Comparison of ENCODE assay signal across 17 cellular contexts in the genomic region with DNA sequence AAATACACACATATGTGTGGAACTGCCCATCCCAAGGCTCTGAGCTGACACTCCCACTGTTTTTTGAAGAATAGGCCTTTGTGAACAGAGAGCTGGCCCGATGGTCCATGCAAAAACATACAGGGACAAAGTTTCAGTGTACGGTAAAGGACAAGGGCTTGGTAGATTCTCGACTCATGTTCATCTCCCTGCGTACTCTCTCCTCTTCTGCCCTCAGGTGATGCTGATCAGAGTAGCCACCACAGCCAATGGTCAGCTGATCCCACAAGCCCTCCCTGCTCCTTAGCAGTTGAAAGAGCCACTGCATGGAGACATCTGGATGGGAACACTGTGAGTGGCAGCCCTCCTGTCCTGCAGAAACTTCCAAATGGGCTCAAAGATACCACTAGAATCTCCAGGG. TPM values are rescaled to one million over a fixed set of nuclear protein-coding genes. Genes with fewer than 3 reads are reported as not detected.
DNase-seq lines count a peak whose midpoint lies in the region; FAIRE-seq and TF ChIP-seq lines count a peak whose summit lies in the region.
"Had no signal": no experiment of that assay in that cellular context is flagged by ENCODE, and none has a peak within 500 bp of the region (broad histone marks: within the 10 kb centered on the region; RNA-seq: fewer than 3 reads in every experiment).

No MANE protein-coding gene starts in this region.

- H3K27me3 ChIP-seq in H9 (ENCODE audit: insufficient read depth, low read length), result no peaks in the 10 kb centered on the region
- H3K27me3 ChIP-seq in skeletal muscle tissue (ENCODE audit: control insufficient read depth in 3 of 3, insufficient read depth in 3 of 3, low read length in 3 of 3), result no peaks in the 10 kb centered on the region
- peaks cover 17% of the 10 kb centered on the region for H3K27me3 ChIP-seq in A673 (replicated peaks; ENCODE audit: insufficient read depth, low read depth, low read length, poor library complexity)
- H3K27me3 ChIP-seq: BLaER1 had no signal

- WGBS in H9 (ENCODE audit: extremely low coverage, insufficient read length, low lambda C conversion rate), result no CpG with 5 or more reads among the region's 4 CpGs

- H3K79me1 ChIP-seq in H9 (ENCODE audit: insufficient read depth, low read depth, low read length, poor library complexity, severe bottlenecking), result no peaks in the 10 kb centered on the region

- H3K79me2 ChIP-seq in H9 (ENCODE audit: insufficient read depth, low read length), result no peaks in the 10 kb centered on the region

- no peak overlapping the region for H4K5ac ChIP-seq in H9 (ENCODE audit: insufficient read length, low read depth, low read length)

- no peak overlapping the region for H3K4me2 ChIP-seq in H9 (ENCODE audit: insufficient read depth, insufficient read length, low read length)
- H3K4me2 ChIP-seq: BLaER1 had no signal

- H3T11ph ChIP-seq in H9 (ENCODE audit: low read length), result no peak overlapping the region

- no peaks in the 10 kb centered on the region for H3K23me2 ChIP-seq in H9 (ENCODE audit: insufficient read length, low read depth, low read length, poor library complexity, severe bottlenecking)

- CTCF ChIA-PET in activated CD4-positive, alpha-beta T cell treated with anti-CD3 and anti-CD28 coated beads, Interleukin-2, amount 10 ng/mL, durations not matched to agents 7 days and 5 days (lab: Charles Lee), result no interaction called here
- CTCF ChIA-PET in A673 (lab: Charles Lee), result no interaction called here

- TF ChIP-seq CTCF in H9 (conservative IDR thresholded peaks at IDR 0.05) (no peak), A673 (conservative IDR thresholded peaks at IDR 0.05; ENCODE audit: low read depth, low read length) (no peak), D721Med (IDR thresholded peaks at IDR 0.05; ENCODE audit: insufficient read depth, missing control alignments) (no peak)

- H3K14ac ChIP-seq in H9 (ENCODE audit: insufficient read depth, low read length), result no peak overlapping the region

- no peaks in the 10 kb centered on the region for H3K4me1 ChIP-seq in H9 (ENCODE audit: insufficient read depth, low read length)
- peaks cover 67 to 84% (median 79%) of the 10 kb centered on the region in 3 donors for H3K4me1 ChIP-seq in skeletal muscle tissue (ENCODE audit: control insufficient read depth in 3 of 3, insufficient read depth in 3 of 3, low read length in 3 of 3)
- H3K4me1 ChIP-seq in A673 (ENCODE audit: insufficient read depth, low read length, poor library complexity, severe bottlenecking), result no peaks in the 10 kb centered on the region
- H3K4me1 ChIP-seq: Caco-2 had no signal

- BruUV-seq in A673 (replicated peaks; lab: Mats Ljungman, UMichigan), result no TSS peak

- H3K9me3 ChIP-seq in H9 (ENCODE audit: control insufficient read depth, low read depth, low read length), result no peaks in the 10 kb centered on the region
- H3K9me3 ChIP-seq in skeletal muscle tissue (ENCODE audit: control insufficient read depth in 3 of 3, low read length in 3 of 3), result no peaks in the 10 kb centered on the region
- no peaks in the 10 kb centered on the region for H3K9me3 ChIP-seq in A673 (ENCODE audit: low read depth, low read length, poor library complexity, severe bottlenecking)
- H3K9me3 ChIP-seq: BLaER1, Caco-2 had no signal

- H2AK5ac ChIP-seq in H9 (ENCODE audit: insufficient read length, low read length), result no peak overlapping the region

- H2BK20ac ChIP-seq in H9 (ENCODE audit: low read depth, low read length, poor library complexity, severe bottlenecking), result no peak overlapping the region

- no peak overlapping the region for H4K8ac ChIP-seq in H9 (replicated peaks; ENCODE audit: insufficient read length, low read depth, low read length)

- H3K27me3 Mint-ChIP-seq in activated CD4-positive, alpha-beta T cell treated with anti-CD3 and anti-CD28 coated beads, Interleukin-2, amount 10 ng/mL, durations not matched to agents 7 days and 5 days, result peaks cover 2% of the 10 kb centered on the region
- H3K27me3 Mint-ChIP-seq in H9 (ENCODE audit: low read depth) (peaks cover 4% of the 10 kb centered on the region), immature natural killer cell (ENCODE audit: low read depth in 3 of 3) (peaks cover 2 to 3% (median 2%) of the 10 kb centered on the region in 3 donors)

- H2BK15ac ChIP-seq in H9 (ENCODE audit: low read depth, low read length), result no peak overlapping the region

- no peak overlapping the region for H3K27ac ChIP-seq in H9 (ENCODE audit: insufficient read length, low read depth, low read length)
- peak overlapping the region; percentile 14 for H3K27ac ChIP-seq in skeletal muscle tissue (ENCODE audit: low read depth, low read length)
- no peak overlapping the region for H3K27ac ChIP-seq in A673 (ENCODE audit: low read depth, low read length, poor library complexity, severe bottlenecking)
- H3K27ac ChIP-seq: 22Rv1, BLaER1 had no signal

- no peak overlapping the region for H3K4ac ChIP-seq in H9 (ENCODE audit: low read depth, low read length)

- H3K18ac ChIP-seq in H9 (ENCODE audit: insufficient read length, low read depth, low read length), result no peak overlapping the region

- no peak for FAIRE-seq in D721Med (lab: Jason Lieb, UNC)

- H3K9ac ChIP-seq in H9 (ENCODE audit: extremely low read depth, insufficient read length, low read length), result no peak overlapping the region
- H3K9ac ChIP-seq in skeletal muscle tissue (ENCODE audit: low read depth in 1 of 3, low read length in 3 of 3), result no peak overlapping the region
- H3K9ac ChIP-seq: BLaER1 had no signal

- H3K27ac Mint-ChIP-seq in activated CD4-positive, alpha-beta T cell treated with anti-CD3 and anti-CD28 coated beads, Interleukin-2, amount 10 ng/mL, durations not matched to agents 7 days and 5 days, result peak overlapping the region; percentile 9
- H3K27ac Mint-ChIP-seq in H9 (no peak overlapping the region; a peak in 1 of 7 replicates), immature natural killer cell (peak overlapping the region in 4 of 6 donors; percentile 22 to 73 (median 38))
- H3K27ac Mint-ChIP-seq: CD8-positive, alpha-beta memory T cell had no signal

- intact Hi-C loops in A673 (cut with micrococcal nuclease; ENCODE audit: unreplicated experiment), result no loop called here

- no peak overlapping the region for H2BK5ac ChIP-seq in H9 (ENCODE audit: insufficient read length, low read length)

- no peak overlapping the region for H3K23ac ChIP-seq in H9 (ENCODE audit: insufficient read length, low read depth, low read length)

- no peak overlapping the region for H2BK120ac ChIP-seq in H9 (ENCODE audit: low read depth, low read length, poor library complexity, severe bottlenecking)

- H3K36me3 ChIP-seq in skeletal muscle tissue (ENCODE audit: control insufficient read depth in 3 of 3, insufficient read depth in 3 of 3, low read length in 3 of 3) (no peaks in the 10 kb centered on the region), A673 (ENCODE audit: insufficient read depth, low read length, poor library complexity, severe bottlenecking) (no peaks in the 10 kb centered on the region)
- H3K36me3 ChIP-seq: BLaER1 had no signal

- POLR2A ChIA-PET in activated CD4-positive, alpha-beta T cell treated with anti-CD3 and anti-CD28 coated beads, Interleukin-2, amount 10 ng/mL, durations not matched to agents 7 days and 5 days (lab: Charles Lee), result no interaction called here
- POLR2A ChIA-PET in A673 (lab: Charles Lee; ENCODE audit: low non-redundant PET), result no interaction called here

- H4K20me1 ChIP-seq in H9 (ENCODE audit: control insufficient read depth, insufficient read depth, insufficient read length), result no peaks in the 10 kb centered on the region

- no peak overlapping the region for H2AFZ ChIP-seq in H9 (ENCODE audit: low read length)

- H3K36me3 Mint-ChIP-seq in activated CD4-positive, alpha-beta T cell treated with anti-CD3 and anti-CD28 coated beads, Interleukin-2, amount 10 ng/mL, durations not matched to agents 7 days and 5 days (ENCODE audit: low read depth), result no peaks in the 10 kb centered on the region
- no peaks in the 10 kb centered on the region for H3K36me3 Mint-ChIP-seq in H9 (ENCODE audit: insufficient read depth in 1 of 3, low read depth in 3 of 3)
- H3K36me3 Mint-ChIP-seq in immature natural killer cell, result no peaks in the 10 kb centered on the region
- H3K36me3 Mint-ChIP-seq: CD8-positive, alpha-beta memory T cell had no signal

- no peak overlapping the region for H3K56ac ChIP-seq in H9 (ENCODE audit: insufficient read length, low read depth, low read length)

- DNase-seq in activated CD4-positive, alpha-beta T cell treated with anti-CD3 and anti-CD28 coated beads, Interleukin-2, amount 10 ng/mL, durations not matched to agents 7 days and 5 days, result no peak
- DNase-seq in activated CD4-positive, alpha-beta T cell treated with anti-CD3 and anti-CD28 coated beads, Interleukin-2, amount 50 U/mL, for 4 hours, result no peak
- DNase-seq in H9 (peak; percentile 7), immature natural killer cell (no peak), A673 (ENCODE audit: low spot score) (no peak), T1000 (lab: John Stamatoyannopoulos, UW) (no peak), D721Med (ENCODE audit: insufficient read length, low spot score) (no peak)
- DNase-seq: AML-193; Caco-2; CD8-positive, alpha-beta memory T cell; DMS53; GF-D8 had no signal

- H3K4me3 Mint-ChIP-seq in activated CD4-positive, alpha-beta T cell treated with anti-CD3 and anti-CD28 coated beads, Interleukin-2, amount 10 ng/mL, durations not matched to agents 7 days and 5 days, result no peak overlapping the region
- no peak overlapping the region for H3K4me3 Mint-ChIP-seq in H9
- H3K4me3 Mint-ChIP-seq in immature natural killer cell, result no peak overlapping the region
- H3K4me3 Mint-ChIP-seq: CD8-positive, alpha-beta memory T cell had no signal

- H3K4me3 ChIP-seq in skeletal muscle tissue (ENCODE audit: low read length in 3 of 3) (no peak overlapping the region), A673 (ENCODE audit: low read depth, low read length, poor library complexity, severe bottlenecking) (no peak overlapping the region)
- H3K4me3 ChIP-seq: BLaER1 had no signal

- no peak overlapping the region for H4K91ac ChIP-seq in H9 (ENCODE audit: insufficient read length, low read depth, low read length)

- no peak overlapping the region for H2BK12ac ChIP-seq in H9 (ENCODE audit: insufficient read length, low read depth, low read length)

- no peaks in the 10 kb centered on the region for H3K9me3 Mint-ChIP-seq in activated CD4-positive, alpha-beta T cell treated with anti-CD3 and anti-CD28 coated beads, Interleukin-2, amount 10 ng/mL, durations not matched to agents 7 days and 5 days
- H3K9me3 Mint-ChIP-seq in H9 (no peaks in the 10 kb centered on the region; a peak in 1 of 5 replicates), immature natural killer cell (no peaks in the 10 kb centered on the region)

- H3K4me1 Mint-ChIP-seq in activated CD4-positive, alpha-beta T cell treated with anti-CD3 and anti-CD28 coated beads, Interleukin-2, amount 10 ng/mL, durations not matched to agents 7 days and 5 days, result peaks cover 3% of the 10 kb centered on the region
- H3K4me1 Mint-ChIP-seq in H9, result peaks cover 0 to 7% of the 10 kb centered on the region in 2 experiments; a peak in 1 of 4 replicates
- peaks cover 48 to 60% of the 10 kb centered on the region in 2 donors for H3K4me1 Mint-ChIP-seq in immature natural killer cell

RNA-seq across cellular contexts. Expression of a gene that starts 23.1 kb away (rescaled TPM):
- not detected for total RNA-seq in activated CD4-positive, alpha-beta T cell treated with anti-CD3 and anti-CD28 coated beads, Interleukin-2, amount 10 ng/mL, durations not matched to agents 7 days and 5 days
- total RNA-seq in H9 (2021) (not detected in 2 replicates), skeletal muscle tissue (4.7 TPM), A673 (2021) (not detected in 2 replicates)
- not detected for polyA plus RNA-seq in immature natural killer cell
- total RNA-seq: Caco-2; CD8-positive, alpha-beta memory T cell; H4; HT-29 had no signal
- polyA plus RNA-seq: CD8-positive, alpha-beta memory T cell had no signal

Comparison
In these comparisons a context has a peak if more than half of its experiments do, and no peak if none do; other contexts are left out.
1. H3K27ac Mint-ChIP-seq: peak in activated CD4-positive, alpha-beta T cell treated with anti-CD3 and anti-CD28 coated beads, Interleukin-2, amount 10 ng/mL, durations not matched to agents 7 days and 5 days (single experiment) and immature natural killer cell (4 of 6); none in H9 (0 of 3).